Comparison of ENCODE assay signal across 15 cellular contexts in genomic region chr16:27528294-27528693, GRCh38. TPM values are rescaled to one million over a fixed set of nuclear protein-coding genes. Genes with fewer than 3 reads are reported as not detected.
DNase-seq lines count a peak whose midpoint lies in the region; ATAC-seq and TF ChIP-seq lines count a peak whose summit lies in the region.
"Had no signal": no experiment of that assay in that cellular context is flagged by ENCODE, and none has a peak within 500 bp of the region (broad histone marks: within the 10 kb centered on the region; RNA-seq: fewer than 3 reads in every experiment).

No MANE protein-coding gene starts in this region.

- H3K79me2 ChIP-seq in neural progenitor cell (ENCODE audit: low read depth) = no peaks in the 10 kb centered on the region
- no peaks in the 10 kb centered on the region for H3K79me2 ChIP-seq in SK-N-SH (ENCODE audit: insufficient read depth)

- ATAC-seq in stimulated activated effector memory CD8-positive, alpha-beta T cell treated with anti-CD3 and anti-CD28 coated beads, Interleukin-12 subunit alpha, Interleukin-12 subunit beta, amount 100 ng/mL, for 72 hours = no peak

- 94% methylated on average over 4 of the region's 4 CpGs for WGBS in SK-N-SH (ENCODE audit: low lambda C conversion rate)

- peaks cover 91% of the 10 kb centered on the region for H3K36me3 ChIP-seq in right atrium auricular region
- H3K36me3 ChIP-seq in neural progenitor cell = peaks cover 3% of the 10 kb centered on the region
- H3K36me3 ChIP-seq in SK-N-SH (replicated peaks in 1 of 2; ENCODE audit: control insufficient read depth in 1 of 2, insufficient read depth in 2 of 2, low read length in 1 of 2) = peaks cover 49 to 81% of the 10 kb centered on the region in 2 experiments

- no peak for DNase-seq in activated naive CD4-positive, alpha-beta T cell treated with anti-CD3 and anti-CD28 coated beads, Interleukin-2, amount 10 ng/mL, durations not matched to agents 7 days and 5 days
- DNase-seq in activated naive CD4-positive, alpha-beta T cell treated with anti-CD3 and anti-CD28 coated beads, Interleukin-2, amount 50 U/mL, for 16 hours = no peak
- DNase-seq in right atrium auricular region (ENCODE audit: low spot score) (no peak), cardiac septum (ENCODE audit: low spot score) (no peak), neural progenitor cell (ENCODE audit: low spot score) (no peak), SK-N-SH (no peak), germinal center (ENCODE audit: low spot score) (no peak)
- DNase-seq in stimulated activated effector memory CD8-positive, alpha-beta T cell treated with anti-CD3 and anti-CD28 coated beads, Interleukin-12 subunit alpha, Interleukin-12 subunit beta, amount 100 ng/mL, for 72 hours (ENCODE audit: low spot score in 2 of 2) = no peak
- DNase-seq: 8988T; AML-193; CD4-positive, CD25-positive, alpha-beta regulatory T cell; DMS53; HCEC 1CT; HFFc6 had no signal

- H3K27ac ChIP-seq in right atrium auricular region = peak overlapping the region; percentile 89 to 92
- H3K27ac ChIP-seq in neural progenitor cell = no peak overlapping the region
- H3K27ac ChIP-seq in SK-N-SH (ENCODE audit: low read depth in 2 of 2, low read length in 1 of 2) = no peak overlapping the region
- H3K27ac ChIP-seq: BLaER1 had no signal

- H3K27me3 Mint-ChIP-seq in activated naive CD4-positive, alpha-beta T cell treated with anti-CD3 and anti-CD28 coated beads, Interleukin-2, amount 10 ng/mL, durations not matched to agents 7 days and 5 days = no peaks in the 10 kb centered on the region
- H3K27me3 Mint-ChIP-seq in neural progenitor cell (ENCODE audit: insufficient read depth, low read depth) = peaks cover 2% of the 10 kb centered on the region
- H3K27me3 Mint-ChIP-seq: CD4-positive, CD25-positive, alpha-beta regulatory T cell had no signal

- no peaks in the 10 kb centered on the region for H3K27me3 ChIP-seq in right atrium auricular region
- no peaks in the 10 kb centered on the region for H3K27me3 ChIP-seq in neural progenitor cell
- no peaks in the 10 kb centered on the region for H3K27me3 ChIP-seq in SK-N-SH (ENCODE audit: insufficient read depth)
- H3K27me3 ChIP-seq: BLaER1 had no signal

- H3K4me2 ChIP-seq in neural progenitor cell (no peak overlapping the region), SK-N-SH (no peak overlapping the region)
- H3K4me2 ChIP-seq: BLaER1 had no signal

- no peak for TF ChIP-seq EP300 in SK-N-SH (IDR thresholded peaks at IDR 0.05; ENCODE audit: borderline replicate concordance in 1 of 2, low read depth in 1 of 2, low read length in 1 of 2)

- peak overlapping the region; percentile 20 for H3K9ac ChIP-seq in neural progenitor cell
- H3K9ac ChIP-seq in SK-N-SH = no peak overlapping the region
- H3K9ac ChIP-seq: BLaER1 had no signal

- peaks cover 52% of the 10 kb centered on the region for H3K36me3 Mint-ChIP-seq in activated naive CD4-positive, alpha-beta T cell treated with anti-CD3 and anti-CD28 coated beads, Interleukin-2, amount 10 ng/mL, durations not matched to agents 7 days and 5 days
- peaks cover 40% of the 10 kb centered on the region for H3K36me3 Mint-ChIP-seq in neural progenitor cell
- peaks cover 89% of the 10 kb centered on the region for H3K36me3 Mint-ChIP-seq in stimulated activated effector memory CD8-positive, alpha-beta T cell treated with anti-CD3 and anti-CD28 coated beads, Interleukin-12 subunit alpha, Interleukin-12 subunit beta, amount 100 ng/mL, for 72 hours

- peaks cover 0 to 3% of the 10 kb centered on the region in 2 donors for H3K9me3 ChIP-seq in right atrium auricular region
- no peaks in the 10 kb centered on the region for H3K9me3 ChIP-seq in neural progenitor cell (ENCODE audit: low read depth)
- H3K9me3 ChIP-seq in SK-N-SH = no peaks in the 10 kb centered on the region
- H3K9me3 ChIP-seq: BLaER1 had no signal

- H2AFZ ChIP-seq in neural progenitor cell (replicated peaks) (no peak overlapping the region), SK-N-SH (ENCODE audit: low read depth) (no peak overlapping the region)

- intact Hi-C loops in cardiac septum (cut with DNase I) = no loop called here

- H3K4me3 ChIP-seq in right atrium auricular region (no peak overlapping the region), neural progenitor cell (no peak overlapping the region), SK-N-SH (ENCODE audit: low read depth in 2 of 2, low read length in 1 of 2) (no peak overlapping the region)
- H3K4me3 ChIP-seq: BLaER1 had no signal

- CTCF ChIA-PET in activated naive CD4-positive, alpha-beta T cell treated with anti-CD3 and anti-CD28 coated beads, Interleukin-2, amount 10 ng/mL, durations not matched to agents 7 days and 5 days (lab: Charles Lee) = no interaction called here
- CTCF ChIA-PET in SK-N-SH (lab: Yijun Ruan, JAX) = interaction anchor here (0.9 kb wide), 1 partner anchor 12 kb away, joined by 3 read pairs; no protein-coding TSS in a partner anchor

- H3K4me3 Mint-ChIP-seq in activated naive CD4-positive, alpha-beta T cell treated with anti-CD3 and anti-CD28 coated beads, Interleukin-2, amount 10 ng/mL, durations not matched to agents 7 days and 5 days = no peak overlapping the region
- H3K4me3 Mint-ChIP-seq in neural progenitor cell = no peak overlapping the region
- H3K4me3 Mint-ChIP-seq in stimulated activated effector memory CD8-positive, alpha-beta T cell treated with anti-CD3 and anti-CD28 coated beads, Interleukin-12 subunit alpha, Interleukin-12 subunit beta, amount 100 ng/mL, for 72 hours = no peak overlapping the region
- H3K4me3 Mint-ChIP-seq: CD4-positive, CD25-positive, alpha-beta regulatory T cell; HFFc6 had no signal

- peaks cover 7% of the 10 kb centered on the region for H3K4me1 Mint-ChIP-seq in activated naive CD4-positive, alpha-beta T cell treated with anti-CD3 and anti-CD28 coated beads, Interleukin-2, amount 10 ng/mL, durations not matched to agents 7 days and 5 days
- no peaks in the 10 kb centered on the region for H3K4me1 Mint-ChIP-seq in neural progenitor cell
- peaks cover 20% of the 10 kb centered on the region for H3K4me1 Mint-ChIP-seq in stimulated activated effector memory CD8-positive, alpha-beta T cell treated with anti-CD3 and anti-CD28 coated beads, Interleukin-12 subunit alpha, Interleukin-12 subunit beta, amount 100 ng/mL, for 72 hours

- H3F3A ChIP-seq in neural progenitor cell (ENCODE audit: low read depth) = no peaks in the 10 kb centered on the region
- H3F3A ChIP-seq in SK-N-SH (replicated peaks; ENCODE audit: insufficient read depth) = peaks cover 4% of the 10 kb centered on the region

- H3K27ac Mint-ChIP-seq in activated naive CD4-positive, alpha-beta T cell treated with anti-CD3 and anti-CD28 coated beads, Interleukin-2, amount 10 ng/mL, durations not matched to agents 7 days and 5 days = peak overlapping the region; percentile 73
- H3K27ac Mint-ChIP-seq in neural progenitor cell = no peak overlapping the region
- H3K27ac Mint-ChIP-seq in stimulated activated effector memory CD8-positive, alpha-beta T cell treated with anti-CD3 and anti-CD28 coated beads, Interleukin-12 subunit alpha, Interleukin-12 subunit beta, amount 100 ng/mL, for 72 hours = peak overlapping the region; percentile 20
- H3K27ac Mint-ChIP-seq: HFFc6 had no signal

- TF ChIP-seq CTCF in right atrium auricular region (IDR thresholded peaks at IDR 0.05) (no peak), neural progenitor cell (IDR thresholded peaks at IDR 0.05) (no peak), SK-N-SH (IDR thresholded peaks at IDR 0.05) (no peak)

- POLR2A ChIA-PET in SK-N-SH (lab: Yijun Ruan, JAX) = no interaction called here

- H4K20me1 ChIP-seq in neural progenitor cell (ENCODE audit: low read depth) (peaks cover 8% of the 10 kb centered on the region), SK-N-SH (ENCODE audit: insufficient read depth) (0 out of 2 replicates have a peak, but pooled peaks cover 4% of the 10 kb centered on the region)

- H3K4me1 ChIP-seq in right atrium auricular region = peaks cover 0 to 22% of the 10 kb centered on the region in 2 donors
- H3K4me1 ChIP-seq in neural progenitor cell = no peaks in the 10 kb centered on the region
- no peaks in the 10 kb centered on the region for H3K4me1 ChIP-seq in SK-N-SH (ENCODE audit: control insufficient read depth in 1 of 2, insufficient read depth in 2 of 2, low read depth in 1 of 2, low read length in 1 of 2)

- TF ChIP-seq RAD21 in SK-N-SH (IDR thresholded peaks at IDR 0.05; ENCODE audit: low read length) = no peak

- H3K9me2 ChIP-seq in SK-N-SH = no peaks in the 10 kb centered on the region

- H3K9me3 Mint-ChIP-seq in activated naive CD4-positive, alpha-beta T cell treated with anti-CD3 and anti-CD28 coated beads, Interleukin-2, amount 10 ng/mL, durations not matched to agents 7 days and 5 days = no peaks in the 10 kb centered on the region
- H3K9me3 Mint-ChIP-seq in neural progenitor cell = no peaks in the 10 kb centered on the region
- no peaks in the 10 kb centered on the region for H3K9me3 Mint-ChIP-seq in stimulated activated effector memory CD8-positive, alpha-beta T cell treated with anti-CD3 and anti-CD28 coated beads, Interleukin-12 subunit alpha, Interleukin-12 subunit beta, amount 100 ng/mL, for 72 hours
- H3K9me3 Mint-ChIP-seq: CD4-positive, CD25-positive, alpha-beta regulatory T cell; HFFc6 had no signal

TF ChIP-seq in SK-N-SH, 30 proteins besides CTCF, POLR2A, EP300 and RAD21:
- no peak for TF ChIP-seq GABPA (IDR thresholded peaks at IDR 0.05; ENCODE audit: low read depth)
- no peak for TF ChIP-seq NRF1 (IDR thresholded peaks at IDR 0.05; ENCODE audit: low read depth, low read length)
- TF ChIP-seq ELF1 (IDR thresholded peaks at IDR 0.05) = no peak

RNA-seq across cellular contexts. Expression of gene GTF3C1, which starts 21.4 kb away (rescaled TPM):
- total RNA-seq in right atrium auricular region (10 to 100 TPM; 64.0 to 77.2 TPM), cardiac septum (66.3 TPM), neural progenitor cell (ENCODE audit: low replicate concordance) (60.9 and 117 TPM in 2 replicates)
- 30.1 and 47.2 TPM in 2 replicates for polyA plus RNA-seq in SK-N-SH (2012; rRNA removed)
- polyA plus RNA-seq in SK-N-SH (2012; cell fraction: cytosol; rRNA removed) = 21.3 and 28.8 TPM in 2 replicates
- polyA plus RNA-seq in SK-N-SH (2012; cell fraction: nucleus; rRNA removed) = 84.5 and 107 TPM in 2 replicates

RNA-seq across cellular contexts. Expression of gene KATNIP, which starts 21.6 kb away (rescaled TPM):
- total RNA-seq in right atrium auricular region = 10 to 100 TPM; 10.6 to 22.7 TPM
- 22.6 TPM for total RNA-seq in cardiac septum
- total RNA-seq in neural progenitor cell (ENCODE audit: low replicate concordance) = 10.0 and 20.9 TPM in 2 replicates
- 25.5 and 28.6 TPM in 2 replicates for polyA plus RNA-seq in SK-N-SH (2012; rRNA removed)
- 8.9 and 9.8 TPM in 2 replicates for polyA plus RNA-seq in SK-N-SH (2012; cell fraction: cytosol; rRNA removed)
- 87.5 and 111 TPM in 2 replicates for polyA plus RNA-seq in SK-N-SH (2012; cell fraction: nucleus; rRNA removed)

Comparison
In these comparisons a context has a peak if more than half of its experiments do, and no peak if none do; other contexts are left out.
1. H3K27ac ChIP-seq: peak in right atrium auricular region (2 of 2); none in neural progenitor cell (single experiment) and SK-N-SH (0 of 2).